ENCODE assay signal across 10 cellular contexts in genomic region chr1:26021647-26022403, GRCh38. TPM values are rescaled to one million over a fixed set of nuclear protein-coding genes. Genes with fewer than 3 reads are reported as not detected.
DNase-seq lines count a peak whose midpoint lies in the region; ATAC-seq and TF ChIP-seq lines count a peak whose summit lies in the region.
"Had no signal": no experiment of that assay in that cellular context is flagged by ENCODE, and none has a peak within 500 bp of the region (broad histone marks: within the 10 kb centered on the region; RNA-seq: fewer than 3 reads in every experiment).

Gene EXTL1, plus strand, starts transcription at chr1:26021775. Its CDS starts 872 bp downstream, at chr1:26022647.

- peak within 1 kb of the TSS; percentile 94 for H3K27ac ChIP-seq in left ventricle myocardium inferior (replicated peaks)
- no peak within 1 kb of the TSS for H3K27ac ChIP-seq in rectal smooth muscle tissue (ENCODE audit: low read depth, low read length)

- no peak within 1 kb of the TSS for H3K4me3 Mint-ChIP-seq in T-helper 17 cell
- no peak within 1 kb of the TSS for H3K4me3 Mint-ChIP-seq in natural killer cell
- H3K4me3 Mint-ChIP-seq: memory B cell had no signal

- ATAC-seq in T-helper 17 cell (no peak), natural killer cell (no peak)

- H3K27me3 ChIP-seq in left ventricle myocardium inferior (ENCODE audit: low read depth) (no peaks in the 10 kb centered on the region), rectal smooth muscle tissue (ENCODE audit: control insufficient read depth, insufficient read depth, low read length) (no peaks in the 10 kb centered on the region)

- H3K9me3 ChIP-seq in left ventricle myocardium inferior (replicated peaks), result no peaks in the 10 kb centered on the region
- no peaks in the 10 kb centered on the region for H3K9me3 ChIP-seq in T-helper 17 cell (ENCODE audit: control insufficient read depth, low read length, poor library complexity, severe bottlenecking)

- H3K27me3 Mint-ChIP-seq in T-helper 17 cell (peaks cover 9% of the 10 kb centered on the region), natural killer cell (ENCODE audit: low read depth in 2 of 2) (peaks cover 0 to 10% of the 10 kb centered on the region in 2 donors)

- DNase-seq in GM03348 (ENCODE audit: low spot score), result peak; percentile 74
- peak; percentile 30 for DNase-seq in UCSD-AML1 (lab: John Stamatoyannopoulos, UW; ENCODE audit: unreplicated experiment)
- DNase-seq in left ventricle myocardium inferior, result peak; percentile 82
- no peak for DNase-seq in activated T-cell treated with anti-CD3 and anti-CD28 coated beads, Interleukin-2, amount 50 U/mL, for 1 hour
- DNase-seq in T-helper 17 cell, result no peak
- no peak for DNase-seq in natural killer cell
- no peak for DNase-seq in DMS153 (lab: John Stamatoyannopoulos, UW)

- H3K9me3 Mint-ChIP-seq in natural killer cell, result no peaks in the 10 kb centered on the region
- H3K9me3 Mint-ChIP-seq: memory B cell had no signal

- H3K4me3 ChIP-seq in left ventricle myocardium inferior (peak within 1 kb of the TSS; percentile 60), rectal smooth muscle tissue (ENCODE audit: low read length) (peak within 1 kb of the TSS; percentile 24)

- H3K4me1 Mint-ChIP-seq in T-helper 17 cell (peaks cover 1% of the 10 kb centered on the region), natural killer cell (peaks cover 5 to 8% of the 10 kb centered on the region in 2 donors)
- H3K4me1 Mint-ChIP-seq: memory B cell had no signal

- peaks cover 84% of the 10 kb centered on the region for H3K4me1 ChIP-seq in left ventricle myocardium inferior
- H3K4me1 ChIP-seq in rectal smooth muscle tissue (ENCODE audit: control insufficient read depth, insufficient read depth, low read length), result no peaks in the 10 kb centered on the region

- H3K27ac Mint-ChIP-seq in T-helper 17 cell (no peak within 1 kb of the TSS), natural killer cell (no peak within 1 kb of the TSS)
- H3K27ac Mint-ChIP-seq: memory B cell had no signal

- TF ChIP-seq CTCF in left ventricle myocardium inferior (IDR thresholded peaks at IDR 0.05; ENCODE audit: borderline replicate concordance) (no peak), natural killer cell (IDR thresholded peaks at IDR 0.05) (no peak)

- intact Hi-C loops in left ventricle myocardium inferior (cut with micrococcal nuclease), result no loop called here
- intact Hi-C loops in natural killer cell (cut with micrococcal nuclease), result no loop called here

- H3K36me3 Mint-ChIP-seq in T-helper 17 cell (ENCODE audit: low read depth), result no peaks in the 10 kb centered on the region
- H3K36me3 Mint-ChIP-seq in natural killer cell, result no peaks in the 10 kb centered on the region
- H3K36me3 Mint-ChIP-seq: memory B cell had no signal

- H3K9ac ChIP-seq in rectal smooth muscle tissue (ENCODE audit: low read length), result no peak within 1 kb of the TSS

- H3K36me3 ChIP-seq in left ventricle myocardium inferior (no peaks in the 10 kb centered on the region), rectal smooth muscle tissue (ENCODE audit: control insufficient read depth, insufficient read depth, low read length) (no peaks in the 10 kb centered on the region)

RNA-seq across cellular contexts. Expression of gene EXTL1, which starts in this region (rescaled TPM):
- total RNA-seq in left ventricle myocardium inferior, result 11.3 TPM
- total RNA-seq in T-helper 17 cell, result not detected
- not detected for total RNA-seq in natural killer cell
- total RNA-seq: activated CD8-positive, alpha-beta memory T cell treated with anti-CD3 and anti-CD28 coated beads for 36 hours had no signal

Comparison
In these comparisons a context has a peak if more than half of its experiments do, and no peak if none do; other contexts are left out.
1. RNA of gene EXTL1 (total RNA-seq): 11.3 TPM in left ventricle myocardium inferior (single experiment); not detected in natural killer cell and not detected in T-helper 17 cell; every median in the first group is over 10 times any median in the second.
2. DNase-seq: peak in GM03348 (single experiment), UCSD-AML1 (single experiment) and left ventricle myocardium inferior (single experiment); none in activated T-cell treated with anti-CD3 and anti-CD28 coated beads, Interleukin-2, amount 50 U/mL, for 1 hour (single experiment), T-helper 17 cell (0 of 3), natural killer cell (single experiment) and DMS153 (single experiment).